22 cellular contexts compared by ENCODE assay signal in genomic region chr2:234116050-234116449, GRCh38.
"Had no signal": no experiment of that assay in that cellular context is flagged by ENCODE, and none has a peak within 500 bp of the region (broad histone marks: within the 10 kb centered on the region; RNA-seq: fewer than 3 reads in every experiment).

No MANE protein-coding gene starts in this region.

- DNase-seq: activated CD4-positive, alpha-beta T cell treated with anti-CD3 and anti-CD28 coated beads, Interleukin-2, amount 50 U/mL, for 4 hours; activated CD8-positive, alpha-beta memory T cell treated with anti-CD3 and anti-CD28 coated beads for 24 hours; activated CD8-positive, alpha-beta memory T cell treated with anti-CD3 and anti-CD28 coated beads, Interleukin-2, amount 50 U/mL, for 4 hours; activated T-cell treated with anti-CD3 and anti-CD28 coated beads, Interleukin-2, amount 50 U/mL, for 24 hours; adrenal gland; caudate nucleus; effector CD4-positive, alpha-beta T cell; heart right ventricle; islet precursor cell; left lung; naive thymus-derived CD8-positive, alpha-beta T cell; posterior cingulate gyrus; stimulated activated CD4-positive, alpha-beta T cell treated with anti-CD3 and anti-CD28 coated beads, Interleukin-4, amount 100 ng/mL, for 24 hours; stimulated activated naive CD4-positive, alpha-beta T cell treated with Interleukin-2 at 50 U/mL for 16 hours; T1000; upper lobe of left lung had no signal

- H3K27ac ChIP-seq: adrenal gland, heart right ventricle, left lung, neural progenitor cell, thoracic aorta, upper lobe of left lung had no signal

- H3K27me3 ChIP-seq: neural progenitor cell, upper lobe of left lung had no signal

- H3K4me2 ChIP-seq: neural progenitor cell had no signal

- FAIRE-seq: endometrium had no signal

- H3K4me1 ChIP-seq: adrenal gland, heart right ventricle, left lung, neural progenitor cell, upper lobe of left lung had no signal

- H2AFZ ChIP-seq: neural progenitor cell had no signal

- ATAC-seq: activated T-helper 17 cell treated with anti-CD3 and anti-CD28 coated beads, Interleukin-2, amount 50 U/mL, for 72 hours; heart right ventricle; left lung; naive thymus-derived CD8-positive, alpha-beta T cell; WTC11 had no signal

- H3K4me3 ChIP-seq: adrenal gland, heart right ventricle, left lung, lung, neural progenitor cell, thoracic aorta, upper lobe of left lung had no signal

- H3K36me3 ChIP-seq: adrenal gland, heart right ventricle, left lung, neural progenitor cell, thoracic aorta, upper lobe of left lung had no signal

- H3K9ac ChIP-seq: neural progenitor cell had no signal

- H3K9me3 ChIP-seq: adrenal gland, left lung, thoracic aorta, upper lobe of left lung had no signal
